ENCODE assay signal across 1 cellular context in the genomic region with DNA sequence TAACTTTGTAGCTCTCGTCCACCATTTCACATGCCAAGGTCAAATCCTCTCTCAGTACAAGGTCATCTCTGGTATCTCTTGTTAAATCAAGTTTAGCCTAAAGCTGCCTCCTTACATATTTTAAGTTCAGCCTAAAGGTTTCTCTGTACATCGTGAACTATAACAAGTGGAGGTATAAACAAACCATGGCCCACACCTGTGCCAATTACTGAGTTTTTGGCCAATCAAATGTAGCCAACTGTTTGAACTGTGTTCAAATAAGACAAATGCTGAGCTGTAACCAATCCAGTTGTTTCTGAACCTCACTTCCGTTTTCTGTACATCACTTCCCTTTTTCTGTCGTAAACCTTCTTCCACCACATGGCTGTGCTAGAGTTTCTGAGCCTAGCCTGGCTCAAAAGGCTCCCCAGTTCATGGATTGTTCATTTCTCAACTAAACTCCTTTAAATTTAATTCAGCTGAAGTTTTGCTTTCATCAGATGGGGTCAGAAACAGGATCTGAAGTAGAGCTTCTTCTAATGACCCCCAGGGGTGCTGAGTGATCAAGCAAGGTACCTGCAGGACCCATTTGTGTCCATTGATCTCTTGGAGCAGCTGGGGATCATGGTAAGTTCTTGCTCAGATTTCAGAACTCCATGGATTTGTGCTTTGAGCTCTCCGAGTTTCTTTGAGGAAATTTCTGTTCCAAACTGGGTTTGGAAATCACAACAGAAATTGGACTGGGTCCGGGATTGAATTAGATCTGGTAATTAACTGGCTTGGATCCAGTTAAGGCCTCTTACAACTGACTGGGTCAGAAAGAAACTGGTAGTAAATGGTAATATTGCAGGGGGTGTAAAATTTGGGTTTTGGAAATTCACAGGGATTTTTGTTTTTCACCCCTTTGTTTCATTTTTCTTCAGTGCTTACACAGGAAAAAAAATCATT.
TF ChIP-seq lines count a peak whose summit lies in the region.

No MANE protein-coding gene starts in this region.

TF ChIP-seq in GM23338, 12 proteins besides CTCF, POLR2A, EP300 and RAD21 (continued from another document):
- TF ChIP-seq, protein P1, sequence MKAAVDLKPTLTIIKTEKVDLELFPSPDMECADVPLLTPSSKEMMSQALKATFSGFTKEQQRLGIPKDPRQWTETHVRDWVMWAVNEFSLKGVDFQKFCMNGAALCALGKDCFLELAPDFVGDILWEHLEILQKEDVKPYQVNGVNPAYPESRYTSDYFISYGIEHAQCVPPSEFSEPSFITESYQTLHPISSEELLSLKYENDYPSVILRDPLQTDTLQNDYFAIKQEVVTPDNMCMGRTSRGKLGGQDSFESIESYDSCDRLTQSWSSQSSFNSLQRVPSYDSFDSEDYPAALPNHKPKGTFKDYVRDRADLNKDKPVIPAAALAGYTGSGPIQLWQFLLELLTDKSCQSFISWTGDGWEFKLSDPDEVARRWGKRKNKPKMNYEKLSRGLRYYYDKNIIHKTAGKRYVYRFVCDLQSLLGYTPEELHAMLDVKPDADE (IDR thresholded peaks at IDR 0.05): no peak
- TF ChIP-seq STAT1 (IDR thresholded peaks at IDR 0.05; ENCODE audit: unreplicated experiment) (no peak), NANOG (IDR thresholded peaks at IDR 0.05; ENCODE audit: borderline replicate concordance) (no peak), ZNF331 (CRISPR knock-in tag; IDR thresholded peaks at IDR 0.05; ENCODE audit: low read depth) (no peak), CREB1 (CRISPR knock-in tag; IDR thresholded peaks at IDR 0.05; ENCODE audit: low read depth) (no peak), ZNF114 (CRISPR knock-in tag; IDR thresholded peaks at IDR 0.05) (no peak)
- TF ChIP-seq, protein P2, sequence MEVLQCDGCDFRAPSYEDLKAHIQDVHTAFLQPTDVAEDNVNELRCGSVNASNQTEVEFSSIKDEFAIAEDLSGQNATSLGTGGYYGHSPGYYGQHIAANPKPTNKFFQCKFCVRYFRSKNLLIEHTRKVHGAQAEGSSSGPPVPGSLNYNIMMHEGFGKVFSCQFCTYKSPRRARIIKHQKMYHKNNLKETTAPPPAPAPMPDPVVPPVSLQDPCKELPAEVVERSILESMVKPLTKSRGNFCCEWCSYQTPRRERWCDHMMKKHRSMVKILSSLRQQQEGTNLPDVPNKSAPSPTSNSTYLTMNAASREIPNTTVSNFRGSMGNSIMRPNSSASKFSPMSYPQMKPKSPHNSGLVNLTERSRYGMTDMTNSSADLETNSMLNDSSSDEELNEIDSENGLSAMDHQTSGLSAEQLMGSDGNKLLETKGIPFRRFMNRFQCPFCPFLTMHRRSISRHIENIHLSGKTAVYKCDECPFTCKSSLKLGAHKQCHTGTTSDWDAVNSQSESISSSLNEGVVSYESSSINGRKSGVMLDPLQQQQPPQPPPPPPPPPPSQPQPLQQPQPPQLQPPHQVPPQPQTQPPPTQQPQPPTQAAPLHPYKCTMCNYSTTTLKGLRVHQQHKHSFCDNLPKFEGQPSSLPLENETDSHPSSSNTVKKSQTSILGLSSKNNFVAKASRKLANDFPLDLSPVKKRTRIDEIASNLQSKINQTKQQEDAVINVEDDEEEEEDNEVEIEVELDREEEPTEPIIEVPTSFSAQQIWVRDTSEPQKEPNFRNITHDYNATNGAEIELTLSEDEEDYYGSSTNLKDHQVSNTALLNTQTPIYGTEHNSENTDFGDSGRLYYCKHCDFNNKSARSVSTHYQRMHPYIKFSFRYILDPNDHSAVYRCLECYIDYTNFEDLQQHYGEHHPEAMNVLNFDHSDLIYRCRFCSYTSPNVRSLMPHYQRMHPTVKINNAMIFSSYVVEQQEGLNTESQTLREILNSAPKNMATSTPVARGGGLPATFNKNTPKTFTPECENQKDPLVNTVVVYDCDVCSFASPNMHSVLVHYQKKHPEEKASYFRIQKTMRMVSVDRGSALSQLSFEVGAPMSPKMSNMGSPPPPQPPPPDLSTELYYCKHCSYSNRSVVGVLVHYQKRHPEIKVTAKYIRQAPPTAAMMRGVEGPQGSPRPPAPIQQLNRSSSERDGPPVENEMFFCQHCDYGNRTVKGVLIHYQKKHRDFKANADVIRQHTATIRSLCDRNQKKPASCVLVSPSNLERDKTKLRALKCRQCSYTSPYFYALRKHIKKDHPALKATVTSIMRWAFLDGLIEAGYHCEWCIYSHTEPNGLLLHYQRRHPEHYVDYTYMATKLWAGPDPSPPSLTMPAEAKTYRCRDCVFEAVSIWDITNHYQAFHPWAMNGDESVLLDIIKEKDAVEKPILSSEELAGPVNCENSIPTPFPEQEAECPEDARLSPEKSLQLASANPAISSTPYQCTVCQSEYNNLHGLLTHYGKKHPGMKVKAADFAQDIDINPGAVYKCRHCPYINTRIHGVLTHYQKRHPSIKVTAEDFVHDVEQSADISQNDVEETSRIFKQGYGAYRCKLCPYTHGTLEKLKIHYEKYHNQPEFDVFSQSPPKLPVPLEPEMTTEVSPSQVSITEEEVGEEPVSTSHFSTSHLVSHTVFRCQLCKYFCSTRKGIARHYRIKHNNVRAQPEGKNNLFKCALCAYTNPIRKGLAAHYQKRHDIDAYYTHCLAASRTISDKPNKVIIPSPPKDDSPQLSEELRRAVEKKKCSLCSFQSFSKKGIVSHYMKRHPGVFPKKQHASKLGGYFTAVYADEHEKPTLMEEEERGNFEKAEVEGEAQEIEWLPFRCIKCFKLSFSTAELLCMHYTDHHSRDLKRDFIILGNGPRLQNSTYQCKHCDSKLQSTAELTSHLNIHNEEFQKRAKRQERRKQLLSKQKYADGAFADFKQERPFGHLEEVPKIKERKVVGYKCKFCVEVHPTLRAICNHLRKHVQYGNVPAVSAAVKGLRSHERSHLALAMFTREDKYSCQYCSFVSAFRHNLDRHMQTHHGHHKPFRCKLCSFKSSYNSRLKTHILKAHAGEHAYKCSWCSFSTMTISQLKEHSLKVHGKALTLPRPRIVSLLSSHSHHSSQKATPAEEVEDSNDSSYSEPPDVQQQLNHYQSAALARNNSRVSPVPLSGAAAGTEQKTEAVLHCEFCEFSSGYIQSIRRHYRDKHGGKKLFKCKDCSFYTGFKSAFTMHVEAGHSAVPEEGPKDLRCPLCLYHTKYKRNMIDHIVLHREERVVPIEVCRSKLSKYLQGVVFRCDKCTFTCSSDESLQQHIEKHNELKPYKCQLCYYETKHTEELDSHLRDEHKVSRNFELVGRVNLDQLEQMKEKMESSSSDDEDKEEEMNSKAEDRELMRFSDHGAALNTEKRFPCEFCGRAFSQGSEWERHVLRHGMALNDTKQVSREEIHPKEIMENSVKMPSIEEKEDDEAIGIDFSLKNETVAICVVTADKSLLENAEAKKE (CRISPR knock-in tag; IDR thresholded peaks at IDR 0.05): no peak
